Comparison of ENCODE assay signal across 23 cellular contexts in the genomic region with DNA sequence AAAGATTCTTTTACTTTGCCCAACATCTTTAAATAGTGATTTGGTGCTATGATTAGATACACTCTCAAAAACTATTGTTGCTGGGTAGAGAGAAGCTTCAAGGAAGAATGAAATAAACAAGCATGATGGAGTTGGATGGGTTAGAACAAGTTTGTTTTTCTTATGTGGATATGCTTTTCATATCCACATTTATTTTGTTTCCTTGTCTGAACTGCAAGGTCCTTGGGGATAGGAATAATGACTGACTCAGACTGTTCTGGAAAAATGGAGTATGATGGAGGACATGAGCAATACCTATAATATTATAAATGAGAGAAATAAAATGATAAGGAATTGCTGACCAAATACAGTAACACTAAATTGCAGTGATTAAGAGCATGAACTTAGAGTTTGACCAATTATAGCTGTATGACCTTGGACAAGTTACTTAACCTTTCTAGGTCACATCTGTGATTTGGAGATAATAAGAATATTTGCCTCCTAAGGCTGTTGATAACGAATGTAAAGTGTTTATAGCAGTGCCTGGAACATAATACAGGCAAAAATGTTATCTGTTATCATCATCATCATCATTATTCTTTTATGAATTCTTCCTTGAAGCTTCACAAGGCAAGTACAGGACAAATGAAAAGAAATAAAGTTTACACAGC.
"Had no signal": no experiment of that assay in that cellular context is flagged by ENCODE, and none has a peak within 500 bp of the region (broad histone marks: within the 10 kb centered on the region; RNA-seq: fewer than 3 reads in every experiment).

No MANE protein-coding gene starts in this region.

- H3K4me1 ChIP-seq: colonic mucosa, parathyroid adenoma, psoas muscle, suprapubic skin, thyroid gland, uterus had no signal

- H3K79me2 ChIP-seq: parathyroid adenoma had no signal

- H3K4me3 Mint-ChIP-seq: immature natural killer cell; memory B cell; natural killer cell treated with Interleukin-12 subunit alpha and Interleukin-12 subunit beta and Interleukin-15 and Interleukin-18, amount 100 ng/mL, for 72 hours; type B pancreatic cell had no signal

- H3K9ac ChIP-seq: parathyroid adenoma had no signal

- H3K4me3 ChIP-seq: colonic mucosa, esophagus squamous epithelium, gastroesophageal sphincter, left ventricle myocardium inferior, lower lobe of right lung, psoas muscle, right lobe of liver, suprapubic skin, thyroid gland, uterus had no signal

- H3K36me3 Mint-ChIP-seq: memory B cell had no signal

- DNase-seq: colonic mucosa; dermis blood vessel endothelial cell; esophagus squamous epithelium; glutamatergic neuron; immature natural killer cell; left cardiac atrium; left ventricle myocardium inferior; lower lobe of right lung; midbrain; occipital lobe; psoas muscle; retina; right lobe of liver; stimulated activated CD4-positive, alpha-beta T cell treated with anti-CD3 and anti-CD28 coated beads, Interleukin-12 subunit alpha, Interleukin-12 subunit beta, amount 100 ng/mL, for 4 hours; stimulated activated naive CD4-positive, alpha-beta T cell treated with Interleukin-2 at 50 U/mL for 16 hours; thyroid gland; uterus had no signal

- H3K27me3 Mint-ChIP-seq: memory B cell had no signal

- H3K27ac ChIP-seq: colonic mucosa, gastroesophageal sphincter, left ventricle myocardium inferior, lower lobe of right lung, parathyroid adenoma, psoas muscle, right lobe of liver, suprapubic skin, thyroid gland, uterus had no signal

- H3K9me3 ChIP-seq: colonic mucosa, thyroid gland had no signal

- H3K27ac Mint-ChIP-seq: immature natural killer cell; memory B cell; natural killer cell treated with Interleukin-12 subunit alpha and Interleukin-12 subunit beta and Interleukin-15 and Interleukin-18, amount 100 ng/mL, for 72 hours; type B pancreatic cell had no signal

- H2AFZ ChIP-seq: parathyroid adenoma had no signal

- ATAC-seq: gastroesophageal sphincter; left cardiac atrium; lower lobe of right lung; natural killer cell treated with Interleukin-12 subunit alpha and Interleukin-12 subunit beta and Interleukin-15 and Interleukin-18, amount 100 ng/mL, for 72 hours; psoas muscle; right lobe of liver had no signal

- H3K4me1 Mint-ChIP-seq: immature natural killer cell, memory B cell had no signal

- H3K27me3 ChIP-seq: colonic mucosa, esophagus squamous epithelium, gastroesophageal sphincter, right lobe of liver, suprapubic skin, thyroid gland, uterus had no signal

- H3K36me3 ChIP-seq: colonic mucosa, esophagus squamous epithelium, gastroesophageal sphincter, lower lobe of right lung, right lobe of liver, suprapubic skin, thyroid gland, uterus had no signal
